ENCODE assay signal across 25 cellular contexts in genomic region chr16:81615411-81615810, GRCh38.
DNase-seq lines count a peak whose midpoint lies in the region; ATAC-seq, FAIRE-seq and TF ChIP-seq lines count a peak whose summit lies in the region.
"Had no signal": no experiment of that assay in that cellular context is flagged by ENCODE, and none has a peak within 500 bp of the region (broad histone marks: within the 10 kb centered on the region; RNA-seq: fewer than 3 reads in every experiment).

No MANE protein-coding gene starts in this region.

- H3K4me2 ChIP-seq in HepG2 (ENCODE audit: low read depth, low read length) (no peak overlapping the region), H1 (ENCODE audit: insufficient read depth in 1 of 2, low read depth in 2 of 2, low read length in 2 of 2) (peak overlapping the region in 1 of 2 experiments; percentile 17; a peak in 1 of 4 replicates)

- POLR2A ChIA-PET in HepG2 (lab: Yijun Ruan, JAX): no interaction called here
- POLR2A ChIA-PET in H1 (lab: Charles Lee; ENCODE audit: partially characterized antibody): interaction anchor here (1.3 to 1.7 kb wide), 2 partner anchors 9 to 33 kb away, joined by 4 read pairs; no protein-coding TSS in a partner anchor

- TF ChIP-seq POLR2A in HepG2 (IDR thresholded peaks at IDR 0.05; ENCODE audit: insufficient read depth in 1 of 2, low read depth in 2 of 2, low read length in 2 of 2) (no peak), right lobe of liver (IDR thresholded peaks at IDR 0.05) (no peak), H1 (IDR thresholded peaks at IDR 0.05; ENCODE audit: control extremely low read depth in 1 of 2, low read depth in 2 of 2, low read length in 2 of 2) (no peak)

- FAIRE-seq in HepG2 (lab: Jason Lieb, UNC): peak; percentile 98
- FAIRE-seq in H1 (lab: Jason Lieb, UNC): no peak

- CTCF ChIA-PET in HepG2 (lab: Yijun Ruan, JAX; ENCODE audit: low intra/inter-chr PET ratio, low total read pairs) (no interaction called here), H1 (lab: Charles Lee; ENCODE audit: partially characterized antibody) (interaction anchor here (1.7 to 11.1 kb wide), 2 partner anchors 82 to 109 kb away, joined by 6 to 134 read pairs; no protein-coding TSS in a partner anchor)

- ATAC-seq in HepG2 (no peak), right lobe of liver (no peak), HG03520 (IDR thresholded peaks at IDR 0.05; ENCODE audit: unreplicated experiment) (no peak)

- H2BK20ac ChIP-seq in H1 (ENCODE audit: low read length): no peak overlapping the region

- peak overlapping the region; percentile 98 for H3K56ac ChIP-seq in H1 (replicated peaks; ENCODE audit: insufficient read length, low read depth, low read length)

- H3K4me1 ChIP-seq in HepG2 (ENCODE audit: insufficient read depth, low read length): no peaks in the 10 kb centered on the region; the same call in 1 of the 2 replicates
- H3K4me1 ChIP-seq in right lobe of liver: no peaks in the 10 kb centered on the region
- H3K4me1 ChIP-seq in H1 (replicated peaks in 1 of 4; ENCODE audit: control insufficient read depth in 3 of 4, insufficient read depth in 4 of 4, low read length in 3 of 4): peaks cover 0 to 3% (median under 1%) of the 10 kb centered on the region in 4 experiments; a peak in 2 of 7 replicates
- H3K4me1 ChIP-seq: SJCRH30 had no signal

- H4K91ac ChIP-seq in H1 (replicated peaks; ENCODE audit: insufficient read length, low read length): peak overlapping the region; percentile 79

- no peak overlapping the region for H3K4ac ChIP-seq in H1 (replicated peaks; ENCODE audit: insufficient read length, low read depth, low read length)

- H3K79me1 ChIP-seq in H1 (ENCODE audit: low read depth, low read length): peaks cover 15% of the 10 kb centered on the region

- peak overlapping the region; percentile 19; the same call in 1 of the 2 replicates for H2BK5ac ChIP-seq in H1 (ENCODE audit: low read depth, low read length)

- no peak overlapping the region for H3K14ac ChIP-seq in H1 (ENCODE audit: insufficient read length)

- H3K36me3 ChIP-seq in HepG2 (replicated peaks in 1 of 2; ENCODE audit: control insufficient read depth in 1 of 2, insufficient read depth in 2 of 2, low read length in 2 of 2): peaks cover 58 to 97% of the 10 kb centered on the region in 2 experiments
- no peaks in the 10 kb centered on the region for H3K36me3 ChIP-seq in right lobe of liver
- peaks cover 37% of the 10 kb centered on the region; the same call in 1 of the 2 replicates for H3K36me3 ChIP-seq in KOPT-K1 (ENCODE audit: insufficient read depth, low read length)
- peaks cover 0 to 14% (median 0%) of the 10 kb centered on the region in 4 experiments; a peak in 2 of 8 replicates for H3K36me3 ChIP-seq in H1 (ENCODE audit: control insufficient read depth in 2 of 4, insufficient read depth in 4 of 4, low read length in 3 of 4)
- H3K36me3 ChIP-seq: SJCRH30 had no signal

- H4K20me1 ChIP-seq in HepG2 (ENCODE audit: insufficient read depth, low read length): peaks cover 89% of the 10 kb centered on the region
- H4K20me1 ChIP-seq in H1 (replicated peaks in 1 of 2; ENCODE audit: control insufficient read depth in 1 of 2, insufficient read depth in 2 of 2, low read length in 2 of 2): peaks cover 5 to 23% of the 10 kb centered on the region in 2 experiments

- intact Hi-C loops in HepG2 (cut with micrococcal nuclease; ENCODE audit: unreplicated experiment): no loop called here
- intact Hi-C loops in right lobe of liver (cut with DNase I): loop anchor here in 1 of 2 donors (5.0 kb wide), 1 partner anchor 107 kb away; no protein-coding TSS in a partner anchor

- H3K27ac ChIP-seq in HepG2 (ENCODE audit: extremely low read length, insufficient read depth, low read length): no peak overlapping the region
- H3K27ac ChIP-seq in right lobe of liver: no peak overlapping the region
- peak overlapping the region; percentile 56 for H3K27ac ChIP-seq in KOPT-K1 (ENCODE audit: low read depth, low read length, poor library complexity, severe bottlenecking)
- no peak overlapping the region; the same call in 1 of the 2 replicates for H3K27ac ChIP-seq in H1 (ENCODE audit: low read depth, low read length)
- H3K27ac ChIP-seq: 22Rv1, GM23248, SJCRH30 had no signal

- H2AFZ ChIP-seq in HepG2 (ENCODE audit: low read length) (no peak overlapping the region), H1 (ENCODE audit: low read length) (no peak overlapping the region)
- H2AFZ ChIP-seq: GM23248 had no signal

- H3K9me3 ChIP-seq in HepG2 (ENCODE audit: low read length): no peaks in the 10 kb centered on the region
- H3K9me3 ChIP-seq in right lobe of liver: no peaks in the 10 kb centered on the region
- H3K9me3 ChIP-seq in KOPT-K1 (ENCODE audit: insufficient read depth, low read length, poor library complexity, severe bottlenecking): no peaks in the 10 kb centered on the region
- H3K9me3 ChIP-seq in H1 (ENCODE audit: insufficient read depth in 2 of 2, low read depth in 1 of 2, low read length in 1 of 2): no peaks in the 10 kb centered on the region
- H3K9me3 ChIP-seq: Peyer's patch, SJCRH30 had no signal

- TF ChIP-seq EP300 in HepG2 (IDR thresholded peaks at IDR 0.05; ENCODE audit: low read depth in 2 of 2, low read length in 2 of 2) (no peak), HepG2 (CRISPR knock-in tag; IDR thresholded peaks at IDR 0.05; ENCODE audit: borderline replicate concordance) (no peak), H1 (IDR thresholded peaks at IDR 0.05; ENCODE audit: borderline replicate concordance in 1 of 2, low read depth in 2 of 2, low read length in 2 of 2) (no peak)

- H3K9ac ChIP-seq in HepG2 (ENCODE audit: insufficient read depth, low read depth, low read length): no peak overlapping the region
- H3K9ac ChIP-seq in H1 (replicated peaks in 1 of 4; ENCODE audit: extremely low read depth in 1 of 4, low read depth in 3 of 4, low read length in 3 of 4): 0 out of 7 replicates have a peak overlapping the region, but pooled peaks of 1 of the 4 experiments have one; percentile 40
- H3K9ac ChIP-seq: GM23248 had no signal

- no peak overlapping the region for H4K5ac ChIP-seq in H1 (ENCODE audit: insufficient read length, low read depth, low read length)

- H3K4me3 ChIP-seq in HepG2 (replicated peaks in 1 of 3; ENCODE audit: insufficient read depth in 1 of 3, low read depth in 2 of 3, low read length in 3 of 3) (no peak overlapping the region), right lobe of liver (no peak overlapping the region), H1 (ENCODE audit: extremely low read depth in 1 of 4, insufficient read depth in 2 of 4, low read depth in 3 of 4, low read length in 4 of 4) (no peak overlapping the region)
- H3K4me3 ChIP-seq: GM23248, Peyer's patch, SJCRH30 had no signal

- peak overlapping the region; percentile 25; the same call in 1 of the 2 replicates for H4K8ac ChIP-seq in H1 (ENCODE audit: extremely low read depth, insufficient read depth, low read length)

- H2BK12ac ChIP-seq in H1 (ENCODE audit: low read depth, low read length): peak overlapping the region; percentile 7; the same call in 1 of the 2 replicates

- no peak overlapping the region for H3K18ac ChIP-seq in H1 (ENCODE audit: extremely low read depth, low read length)

- H2BK120ac ChIP-seq in H1 (replicated peaks; ENCODE audit: low read depth, low read length): no peak overlapping the region

- DNase-seq in HepG2 (ENCODE audit: low spot score) (no peak), right lobe of liver (no peak), H1 (ENCODE audit: low read depth in 1 of 2, low spot score in 2 of 2) (no peak), NCI-H128 (lab: John Stamatoyannopoulos, UW; ENCODE audit: unreplicated experiment) (no peak), HUDEP-2 (lab: John Stamatoyannopoulos, UW; ENCODE audit: unreplicated experiment in 76 of 76) (no peak)
- no peak for DNase-seq in activated CD4-positive, alpha-beta T cell treated with anti-CD3 and anti-CD28 coated beads, Interleukin-2, amount 50 U/mL, for 4 hours
- DNase-seq: ACHN; C1 segment of cervical spinal cord; DMS 273 treated with DMSO at 0.1 percent for 48 hours; DMS79 treated with DMSO at 0.1 percent for 48 hours; GM23248; HCEC 1CT; NCI-H1092 treated with DMSO at 0.1 percent for 48 hours; NCI-H146; NCI-H2029; NCI-H226; NCI-H510A treated with DMSO at 0.1 percent for 48 hours; NCI-H748 treated with DMSO at 0.1 percent for 48 hours; NK-92 treated with Interleukin-12 subunit alpha and Interleukin-12 subunit beta, amount 100 ng/mL, for 24 hours; Peyer's patch; SJCRH30; T-cell had no signal

- H3K27me3 ChIP-seq in HepG2 (ENCODE audit: control insufficient read depth in 1 of 2, insufficient read depth in 2 of 2, low read length in 2 of 2) (no peaks in the 10 kb centered on the region), right lobe of liver (no peaks in the 10 kb centered on the region), H1 (replicated peaks in 1 of 4; ENCODE audit: control insufficient read depth in 3 of 4, extremely low read depth in 1 of 4, insufficient read depth in 3 of 4, low read length in 3 of 4) (no peaks in the 10 kb centered on the region; a peak in 1 of 7 replicates)
- H3K27me3 ChIP-seq: Peyer's patch, SJCRH30 had no signal

- H3K23me2 ChIP-seq in H1 (ENCODE audit: low read depth, low read length): peaks cover 12% of the 10 kb centered on the region; the same call in 1 of the 2 replicates

- H2BK15ac ChIP-seq in H1 (ENCODE audit: low read length): 0 out of 2 replicates have a peak overlapping the region, but pooled peaks have one; percentile 5

- TF ChIP-seq CTCF in HepG2 (CRISPR knock-in tag; IDR thresholded peaks at IDR 0.05) (no peak), right lobe of liver (IDR thresholded peaks at IDR 0.05) (no peak), H1 (IDR thresholded peaks at IDR 0.05; ENCODE audit: control extremely low read depth in 1 of 3, insufficient read depth in 1 of 3, low read depth in 1 of 3, low read length in 3 of 3) (no peak)

- WGBS in HepG2 (ENCODE audit: low lambda C conversion rate): 97% methylated on average over 3 of the region's 3 CpGs
- WGBS in right lobe of liver (ENCODE audit: insufficient coverage, low coverage, low lambda C conversion rate, missing lambda C conversion rate): 100% methylated on average over 2 of the region's 3 CpGs
- WGBS in H1 (ENCODE audit: extremely low coverage in 1 of 2, insufficient coverage in 1 of 2, insufficient read length in 1 of 2, insufficient replicate concordance in 2 of 2, low coverage in 1 of 2, low lambda C conversion rate in 2 of 2, missing lambda C conversion rate in 1 of 2), 2 experiments: 85% methylated on average over 3 of the region's 3 CpGs; no CpG with 5 or more reads in 1 of the 2 experiments

- H3K79me2 ChIP-seq in HepG2 (ENCODE audit: insufficient read depth, low read length) (peaks cover 22% of the 10 kb centered on the region), H1 (ENCODE audit: control insufficient read depth in 1 of 2, insufficient read depth in 2 of 2, low read length in 2 of 2) (peaks cover 11% of the 10 kb centered on the region in 2 experiments)

- TF ChIP-seq RAD21 in HepG2 (CRISPR knock-in tag; IDR thresholded peaks at IDR 0.05): no peak
- no peak for TF ChIP-seq RAD21 in H1 (IDR thresholded peaks at IDR 0.05 in 1 of 2, conservative IDR thresholded peaks at IDR 0.05 in 1 of 2; ENCODE audit: low read depth in 2 of 2, low read length in 2 of 2)

- in situ Hi-C loops in HepG2 (cut with HindIII; ENCODE audit: extremely low pct_ligation_motif_present, low pct_unique_long_range_greater_than_20kb): no loop called here

- no TSS peak for BruUV-seq in HepG2 (replicated peaks; lab: Mats Ljungman, UMichigan)

- H3K23ac ChIP-seq in H1 (ENCODE audit: insufficient read length): peak overlapping the region; percentile 40

- H2AK5ac ChIP-seq in H1 (ENCODE audit: low read depth, low read length): peak overlapping the region; percentile 72; the same call in 1 of the 2 replicates
